ENCODE assay signal across 19 cellular contexts in the genomic region with DNA sequence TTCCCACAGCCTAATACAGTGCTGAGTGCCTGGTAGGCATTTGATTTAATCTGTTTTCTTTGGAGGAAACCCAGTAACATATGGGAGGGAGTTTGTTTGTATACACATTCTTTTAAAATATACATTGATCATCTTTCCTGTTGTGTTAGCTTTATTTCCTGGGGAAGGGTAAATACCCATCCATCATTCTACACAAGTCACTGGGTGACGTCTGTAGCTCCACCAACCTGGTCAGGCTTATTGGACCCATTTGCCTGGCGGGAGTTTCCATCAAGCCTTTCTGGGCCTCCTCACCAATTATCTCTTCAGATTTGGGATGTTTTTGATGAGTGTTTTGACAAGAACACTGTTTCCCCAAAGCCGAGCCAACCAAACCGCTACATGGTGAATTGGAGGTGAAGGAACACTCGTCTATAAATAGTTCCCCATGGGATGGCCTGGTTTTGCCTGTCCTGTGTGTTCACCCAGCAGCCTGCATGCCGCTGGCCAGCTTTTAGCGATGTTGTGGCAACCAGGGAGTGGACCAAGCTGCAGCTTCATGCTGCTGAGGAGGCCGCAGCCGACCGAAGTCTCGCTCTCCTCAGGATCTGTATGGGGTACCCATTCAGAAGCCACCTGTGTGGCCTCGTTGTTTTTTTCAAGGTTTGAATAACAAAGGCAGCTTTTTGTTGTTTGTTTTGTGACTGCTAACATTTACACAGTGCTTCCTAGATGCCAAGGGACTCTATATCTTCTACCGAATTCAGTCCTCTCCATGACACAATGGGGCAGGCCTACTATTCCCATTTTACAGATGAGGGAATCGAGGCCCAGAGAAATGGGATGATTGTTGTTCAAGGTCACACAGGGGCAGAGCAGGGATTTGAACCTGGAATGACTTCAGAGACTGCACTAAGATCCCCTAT. TPM values are rescaled to one million over a fixed set of nuclear protein-coding genes. Genes with fewer than 3 reads are reported as not detected.
A peak's percentile ranks its signal among the peaks of the same experiment; 100 is the strongest.
DNase-seq lines count a peak whose midpoint lies in the region; ATAC-seq lines count a peak whose summit lies in the region.
"Had no signal": no experiment of that assay in that cellular context is flagged by ENCODE, and none has a peak within 500 bp of the region (broad histone marks: within the 10 kb centered on the region; RNA-seq: fewer than 3 reads in every experiment).

No MANE protein-coding gene starts in this region.

- H3K9me3 Mint-ChIP-seq in activated CD4-positive, alpha-beta T cell treated with anti-CD3 and anti-CD28 coated beads, Interleukin-2, amount 10 ng/mL, durations not matched to agents 24 days and 14 days, result peaks cover 3% of the 10 kb centered on the region
- no peaks in the 10 kb centered on the region for H3K9me3 Mint-ChIP-seq in activated CD4-positive, alpha-beta T cell treated with anti-CD3 and anti-CD28 coated beads, Interleukin-2, amount 10 ng/mL, durations not matched to agents 7 days and 5 days
- H3K9me3 Mint-ChIP-seq in activated T-helper 17 cell treated with anti-CD3 and anti-CD28 coated beads, Interleukin-2, amount 50 U/mL, for 72 hours, result no peaks in the 10 kb centered on the region
- H3K9me3 Mint-ChIP-seq: activated naive CD8-positive, alpha-beta T cell treated with anti-CD3 and anti-CD28 coated beads, Interleukin-2, amount 10 ng/mL, durations not matched to agents 7 days and 5 days; mesothelial cell of epicardium; naive thymus-derived CD8-positive, alpha-beta T cell had no signal

- H3K36me3 Mint-ChIP-seq in activated CD4-positive, alpha-beta T cell treated with anti-CD3 and anti-CD28 coated beads, Interleukin-2, amount 10 ng/mL, durations not matched to agents 24 days and 14 days (ENCODE audit: low read depth), result peaks cover 36% of the 10 kb centered on the region
- peaks cover 37% of the 10 kb centered on the region for H3K36me3 Mint-ChIP-seq in activated CD4-positive, alpha-beta T cell treated with anti-CD3 and anti-CD28 coated beads, Interleukin-2, amount 10 ng/mL, durations not matched to agents 7 days and 5 days (ENCODE audit: low read depth)
- peaks cover 12% of the 10 kb centered on the region for H3K36me3 Mint-ChIP-seq in activated T-helper 17 cell treated with anti-CD3 and anti-CD28 coated beads, Interleukin-2, amount 50 U/mL, for 72 hours (ENCODE audit: low read depth)
- H3K36me3 Mint-ChIP-seq: mesothelial cell of epicardium had no signal

- H3K4me3 Mint-ChIP-seq in activated CD4-positive, alpha-beta T cell treated with anti-CD3 and anti-CD28 coated beads, Interleukin-2, amount 10 ng/mL, durations not matched to agents 24 days and 14 days, result no peak overlapping the region
- H3K4me3 Mint-ChIP-seq in activated CD4-positive, alpha-beta T cell treated with anti-CD3 and anti-CD28 coated beads, Interleukin-2, amount 10 ng/mL, durations not matched to agents 7 days and 5 days, result no peak overlapping the region
- H3K4me3 Mint-ChIP-seq in activated T-helper 17 cell treated with anti-CD3 and anti-CD28 coated beads, Interleukin-2, amount 50 U/mL, for 72 hours, result peak overlapping the region; percentile 12
- H3K4me3 Mint-ChIP-seq: activated CD8-positive, alpha-beta memory T cell treated with anti-CD3 and anti-CD28 coated beads, Interleukin-2, amount 10 ng/mL, durations not matched to agents 7 days and 5 days; activated naive CD8-positive, alpha-beta T cell treated with anti-CD3 and anti-CD28 coated beads, Interleukin-2, amount 10 ng/mL, durations not matched to agents 7 days and 5 days; mesothelial cell of epicardium had no signal

- H3K27me3 ChIP-seq in iPS-15b (ENCODE audit: control insufficient read depth, insufficient read depth, low read length), result peaks cover 99% of the 10 kb centered on the region
- H3K27me3 ChIP-seq: upper lobe of left lung had no signal

- no peaks in the 10 kb centered on the region for H3K36me3 ChIP-seq in iPS-15b (ENCODE audit: control insufficient read depth, insufficient read depth, low read length)
- H3K36me3 ChIP-seq: BE2C had no signal

- peaks cover 15% of the 10 kb centered on the region for H3K4me1 ChIP-seq in iPS-15b (ENCODE audit: control insufficient read depth, insufficient read depth, low read length)
- H3K4me1 ChIP-seq: BE2C, parathyroid adenoma had no signal

- H3K4me1 Mint-ChIP-seq in activated CD4-positive, alpha-beta T cell treated with anti-CD3 and anti-CD28 coated beads, Interleukin-2, amount 10 ng/mL, durations not matched to agents 24 days and 14 days, result peaks cover 53% of the 10 kb centered on the region
- H3K4me1 Mint-ChIP-seq in activated CD4-positive, alpha-beta T cell treated with anti-CD3 and anti-CD28 coated beads, Interleukin-2, amount 10 ng/mL, durations not matched to agents 7 days and 5 days, result peaks cover 59% of the 10 kb centered on the region
- H3K4me1 Mint-ChIP-seq in activated T-helper 17 cell treated with anti-CD3 and anti-CD28 coated beads, Interleukin-2, amount 50 U/mL, for 72 hours, result peaks cover 39% of the 10 kb centered on the region

- no peak overlapping the region for H3K9ac ChIP-seq in iPS-15b (ENCODE audit: low read depth, low read length)
- H3K9ac ChIP-seq: parathyroid adenoma had no signal

- DNase-seq in activated CD4-positive, alpha-beta T cell treated with anti-CD3 and anti-CD28 coated beads, Interleukin-2, amount 10 ng/mL, durations not matched to agents 24 days and 14 days, result no peak
- no peak for DNase-seq in activated CD4-positive, alpha-beta T cell treated with anti-CD3 and anti-CD28 coated beads, Interleukin-2, amount 10 ng/mL, durations not matched to agents 7 days and 5 days
- DNase-seq in ELF-1 (ENCODE audit: low read depth, low spot score), result peak; percentile 57
- DNase-seq in SW480 (ENCODE audit: low spot score), result no peak
- no peak for DNase-seq in NCI-H187 (lab: John Stamatoyannopoulos, UW)
- no peak for DNase-seq in epidermal melanocyte (ENCODE audit: insufficient read length, low spot score)
- DNase-seq: 8988T; activated CD8-positive, alpha-beta memory T cell treated with anti-CD3 and anti-CD28 coated beads, Interleukin-2, amount 10 ng/mL, durations not matched to agents 7 days and 5 days; activated naive CD8-positive, alpha-beta T cell treated with anti-CD3 and anti-CD28 coated beads, Interleukin-2, amount 10 ng/mL, durations not matched to agents 7 days and 5 days; BE2C; naive thymus-derived CD8-positive, alpha-beta T cell; NCI-H1417; NCI-H2107 had no signal

- intact Hi-C loops in activated CD4-positive, alpha-beta T cell treated with anti-CD3 and anti-CD28 coated beads, Interleukin-2, amount 10 ng/mL, durations not matched to agents 24 days and 14 days (cut with micrococcal nuclease), result loop anchor here (10.0 kb wide), 1 partner anchor 204 kb away; no protein-coding TSS in a partner anchor

- CTCF ChIA-PET in activated CD4-positive, alpha-beta T cell treated with anti-CD3 and anti-CD28 coated beads, Interleukin-2, amount 10 ng/mL, durations not matched to agents 7 days and 5 days (lab: Charles Lee), result interaction anchor here (1.2 kb wide), 1 partner anchor 23 kb away, joined by 3 read pairs; a partner anchor contains a TSS

- H3K9me3 ChIP-seq in iPS-15b (ENCODE audit: control insufficient read depth, insufficient read depth, low read length), result no peaks in the 10 kb centered on the region
- H3K9me3 ChIP-seq: BE2C, upper lobe of left lung had no signal

- POLR2A ChIA-PET in activated CD4-positive, alpha-beta T cell treated with anti-CD3 and anti-CD28 coated beads, Interleukin-2, amount 10 ng/mL, durations not matched to agents 7 days and 5 days (lab: Charles Lee), result no interaction called here

- no peak for ATAC-seq in activated T-helper 17 cell treated with anti-CD3 and anti-CD28 coated beads, Interleukin-2, amount 50 U/mL, for 72 hours (replicated peaks)
- ATAC-seq: activated CD8-positive, alpha-beta memory T cell treated with anti-CD3 and anti-CD28 coated beads, Interleukin-2, amount 10 ng/mL, durations not matched to agents 7 days and 5 days; naive thymus-derived CD8-positive, alpha-beta T cell; SK-N-SH treated with all-trans-retinoic acid at 6 μM for 48 hours had no signal

- no peaks in the 10 kb centered on the region for H3K27me3 Mint-ChIP-seq in activated CD4-positive, alpha-beta T cell treated with anti-CD3 and anti-CD28 coated beads, Interleukin-2, amount 10 ng/mL, durations not matched to agents 24 days and 14 days
- no peaks in the 10 kb centered on the region for H3K27me3 Mint-ChIP-seq in activated CD4-positive, alpha-beta T cell treated with anti-CD3 and anti-CD28 coated beads, Interleukin-2, amount 10 ng/mL, durations not matched to agents 7 days and 5 days
- no peaks in the 10 kb centered on the region for H3K27me3 Mint-ChIP-seq in activated T-helper 17 cell treated with anti-CD3 and anti-CD28 coated beads, Interleukin-2, amount 50 U/mL, for 72 hours
- H3K27me3 Mint-ChIP-seq: activated CD8-positive, alpha-beta memory T cell treated with anti-CD3 and anti-CD28 coated beads, Interleukin-2, amount 10 ng/mL, durations not matched to agents 7 days and 5 days; activated naive CD8-positive, alpha-beta T cell treated with anti-CD3 and anti-CD28 coated beads, Interleukin-2, amount 10 ng/mL, durations not matched to agents 7 days and 5 days; naive thymus-derived CD8-positive, alpha-beta T cell had no signal

- H3K27ac Mint-ChIP-seq in activated CD4-positive, alpha-beta T cell treated with anti-CD3 and anti-CD28 coated beads, Interleukin-2, amount 10 ng/mL, durations not matched to agents 24 days and 14 days, result peak overlapping the region; percentile 18
- no peak overlapping the region for H3K27ac Mint-ChIP-seq in activated CD4-positive, alpha-beta T cell treated with anti-CD3 and anti-CD28 coated beads, Interleukin-2, amount 10 ng/mL, durations not matched to agents 7 days and 5 days
- peak overlapping the region; percentile 5 for H3K27ac Mint-ChIP-seq in activated T-helper 17 cell treated with anti-CD3 and anti-CD28 coated beads, Interleukin-2, amount 50 U/mL, for 72 hours
- H3K27ac Mint-ChIP-seq: activated CD8-positive, alpha-beta memory T cell treated with anti-CD3 and anti-CD28 coated beads, Interleukin-2, amount 10 ng/mL, durations not matched to agents 7 days and 5 days; activated naive CD8-positive, alpha-beta T cell treated with anti-CD3 and anti-CD28 coated beads, Interleukin-2, amount 10 ng/mL, durations not matched to agents 7 days and 5 days; mesothelial cell of epicardium had no signal

- H3K4me3 ChIP-seq in iPS-15b (ENCODE audit: low read depth, low read length), result peak overlapping the region; percentile 2
- H3K4me3 ChIP-seq: upper lobe of left lung had no signal

RNA-seq across cellular contexts. Expression of a gene that starts 22.6 kb away (rescaled TPM):
- total RNA-seq in activated CD4-positive, alpha-beta T cell treated with anti-CD3 and anti-CD28 coated beads, Interleukin-2, amount 10 ng/mL, durations not matched to agents 24 days and 14 days, result 15.0 and 16.0 TPM in 2 replicates
- total RNA-seq in activated CD4-positive, alpha-beta T cell treated with anti-CD3 and anti-CD28 coated beads, Interleukin-2, amount 10 ng/mL, durations not matched to agents 7 days and 5 days, result 10 to 100 TPM; 27.4 to 29.7 TPM
- 1 to 10 TPM; 4.9 to 7.5 TPM for total RNA-seq in activated T-helper 17 cell treated with anti-CD3 and anti-CD28 coated beads, Interleukin-2, amount 50 U/mL, for 72 hours
